7 cellular contexts compared by ENCODE assay signal in the genomic region with DNA sequence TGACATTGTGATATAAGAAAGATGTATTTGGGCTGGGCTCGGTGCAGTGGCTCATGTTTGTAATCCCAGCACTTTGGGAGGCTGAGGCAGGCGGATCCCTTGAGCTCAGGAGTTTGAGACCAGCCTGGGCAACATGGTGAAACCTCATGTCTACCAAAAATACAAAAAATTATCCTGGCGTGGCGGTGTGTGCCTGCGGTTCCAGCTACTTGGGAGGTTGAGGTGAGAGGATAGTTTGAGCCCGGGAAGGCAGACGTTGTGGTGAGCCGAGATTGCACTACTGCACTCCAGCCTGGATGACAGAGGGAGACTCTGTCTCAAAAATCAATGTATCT.
DNase-seq lines count a peak whose midpoint lies in the region; ATAC-seq and TF ChIP-seq lines count a peak whose summit lies in the region.
"Not testable (repeated sequence)": the region's sequence is repeated elsewhere in the genome, so short reads cannot be mapped to it uniquely, and the experiment has no call there.

No MANE protein-coding gene starts in this region.

- H3K36me3 Mint-ChIP-seq in activated CD8-positive, alpha-beta T cell treated with anti-CD3 and anti-CD28 coated beads for 36 hours (ENCODE audit: low read depth); effector memory CD8-positive, alpha-beta T cell (ENCODE audit: insufficient read depth); naive B cell: not testable (repeated sequence)
- peaks cover 5 to 25% of the 10 kb centered on the region in 2 donors for H3K36me3 Mint-ChIP-seq in activated naive CD4-positive, alpha-beta T cell treated with anti-CD3 and anti-CD28 coated beads, Interleukin-2, amount 50 U/mL, for 72 hours

- ATAC-seq in activated CD8-positive, alpha-beta T cell treated with anti-CD3 and anti-CD28 coated beads for 36 hours; activated naive CD4-positive, alpha-beta T cell treated with anti-CD3 and anti-CD28 coated beads, Interleukin-2, amount 50 U/mL, for 72 hours; naive B cell (ENCODE audit: low read depth in 2 of 2): not testable (repeated sequence)
- ATAC-seq in effector memory CD8-positive, alpha-beta T cell (replicated peaks): peak; percentile 11

- not testable (repeated sequence) for H3K9me3 ChIP-seq in SJSA1 (replicated peaks)

- CTCF ChIA-PET in activated CD8-positive, alpha-beta T cell treated with anti-CD3 and anti-CD28 coated beads for 36 hours (lab: Charles Lee): interaction anchor here (1.0 to 1.3 kb wide), 2 partner anchors 46 to 58 kb away, joined by 3 to 4 read pairs; no protein-coding TSS in a partner anchor

- not testable (repeated sequence) for H3K27me3 ChIP-seq in SJSA1 (replicated peaks)

- peak overlapping the region; percentile 37 for H3K27ac ChIP-seq in SJSA1

- POLR2A ChIA-PET in activated CD8-positive, alpha-beta T cell treated with anti-CD3 and anti-CD28 coated beads for 36 hours (lab: Charles Lee): interaction anchor here (0.8 to 2.1 kb wide), 4 partner anchors 11 to 24 kb away, joined by 3 to 8 read pairs (median 4); no protein-coding TSS in a partner anchor

- H3K27me3 Mint-ChIP-seq in activated CD8-positive, alpha-beta T cell treated with anti-CD3 and anti-CD28 coated beads for 36 hours; effector memory CD8-positive, alpha-beta T cell; naive B cell: not testable (repeated sequence)

- intact Hi-C loops in activated CD8-positive, alpha-beta T cell treated with anti-CD3 and anti-CD28 coated beads for 36 hours (cut with micrococcal nuclease): not testable (repeated sequence)

- H3K4me3 ChIP-seq in GM08714 (ENCODE audit: low read length): peak overlapping the region; percentile 49; the same call in 1 of the 2 replicates
- H3K4me3 ChIP-seq in SJSA1: not testable (repeated sequence)

- H3K4me1 ChIP-seq in SJSA1 (replicated peaks): peaks cover 26% of the 10 kb centered on the region

- H3K36me3 ChIP-seq in SJSA1: peaks cover 43% of the 10 kb centered on the region

- not testable (repeated sequence) for TF ChIP-seq CTCF in activated CD8-positive, alpha-beta T cell treated with anti-CD3 and anti-CD28 coated beads for 36 hours (IDR thresholded peaks at IDR 0.05)

- peak overlapping the region; percentile 60 for H3K4me3 Mint-ChIP-seq in activated CD8-positive, alpha-beta T cell treated with anti-CD3 and anti-CD28 coated beads for 36 hours
- peak overlapping the region; percentile 81 to 88 for H3K4me3 Mint-ChIP-seq in effector memory CD8-positive, alpha-beta T cell
- H3K4me3 Mint-ChIP-seq in naive B cell: peak overlapping the region; percentile 28 to 92 (median 83)

- H3K4me1 Mint-ChIP-seq in activated CD8-positive, alpha-beta T cell treated with anti-CD3 and anti-CD28 coated beads for 36 hours (ENCODE audit: low read depth): peaks cover 44% of the 10 kb centered on the region
- peaks cover 49 to 62% of the 10 kb centered on the region in 2 donors for H3K4me1 Mint-ChIP-seq in effector memory CD8-positive, alpha-beta T cell (ENCODE audit: low read depth in 2 of 2)
- H3K4me1 Mint-ChIP-seq in naive B cell: peaks cover 37 to 39% (median 38%) of the 10 kb centered on the region in 3 donors

- peak; percentile 32 to 37 for DNase-seq in SJSA1 (ENCODE audit: low read depth in 1 of 2, low spot score in 2 of 2)
- DNase-seq in activated CD8-positive, alpha-beta T cell treated with anti-CD3 and anti-CD28 coated beads for 36 hours: peak; percentile 17
- DNase-seq in activated naive CD4-positive, alpha-beta T cell treated with anti-CD3 and anti-CD28 coated beads, Interleukin-2, amount 50 U/mL, for 72 hours (ENCODE audit: low spot score in 2 of 2): peak in 1 of 2 donors; percentile 43
- not testable (repeated sequence) for DNase-seq in effector memory CD8-positive, alpha-beta T cell; naive B cell
- DNase-seq in stimulated activated CD8-positive, alpha-beta memory T cell treated with anti-CD3 and anti-CD28 coated beads, Interleukin-4, amount 100 ng/mL, for 48 hours: peak; percentile 24

- H3K9me3 Mint-ChIP-seq in activated CD8-positive, alpha-beta T cell treated with anti-CD3 and anti-CD28 coated beads for 36 hours; activated naive CD4-positive, alpha-beta T cell treated with anti-CD3 and anti-CD28 coated beads, Interleukin-2, amount 50 U/mL, for 72 hours; effector memory CD8-positive, alpha-beta T cell; naive B cell: not testable (repeated sequence)

- H3K27ac Mint-ChIP-seq in activated CD8-positive, alpha-beta T cell treated with anti-CD3 and anti-CD28 coated beads for 36 hours: peak overlapping the region; percentile 89
- peak overlapping the region; percentile 15 to 49 for H3K27ac Mint-ChIP-seq in activated naive CD4-positive, alpha-beta T cell treated with anti-CD3 and anti-CD28 coated beads, Interleukin-2, amount 50 U/mL, for 72 hours
- H3K27ac Mint-ChIP-seq in effector memory CD8-positive, alpha-beta T cell: peak overlapping the region; percentile 18 to 86
- H3K27ac Mint-ChIP-seq in naive B cell: peak overlapping the region in 5 of 6 donors; percentile 47 to 83 (median 70)

Comparison
In these comparisons a context has a peak if more than half of its experiments do, and no peak if none do; other contexts are left out.
1. H3K27ac Mint-ChIP-seq: peak in every context shown above with its lines; median percentile 89 in activated CD8-positive, alpha-beta T cell treated with anti-CD3 and anti-CD28 coated beads for 36 hours; 70 in naive B cell; 52 in effector memory CD8-positive, alpha-beta T cell; 32 in activated naive CD4-positive, alpha-beta T cell treated with anti-CD3 and anti-CD28 coated beads, Interleukin-2, amount 50 U/mL, for 72 hours.